Comparison of ENCODE assay signal across 8 cellular contexts in the genomic region with DNA sequence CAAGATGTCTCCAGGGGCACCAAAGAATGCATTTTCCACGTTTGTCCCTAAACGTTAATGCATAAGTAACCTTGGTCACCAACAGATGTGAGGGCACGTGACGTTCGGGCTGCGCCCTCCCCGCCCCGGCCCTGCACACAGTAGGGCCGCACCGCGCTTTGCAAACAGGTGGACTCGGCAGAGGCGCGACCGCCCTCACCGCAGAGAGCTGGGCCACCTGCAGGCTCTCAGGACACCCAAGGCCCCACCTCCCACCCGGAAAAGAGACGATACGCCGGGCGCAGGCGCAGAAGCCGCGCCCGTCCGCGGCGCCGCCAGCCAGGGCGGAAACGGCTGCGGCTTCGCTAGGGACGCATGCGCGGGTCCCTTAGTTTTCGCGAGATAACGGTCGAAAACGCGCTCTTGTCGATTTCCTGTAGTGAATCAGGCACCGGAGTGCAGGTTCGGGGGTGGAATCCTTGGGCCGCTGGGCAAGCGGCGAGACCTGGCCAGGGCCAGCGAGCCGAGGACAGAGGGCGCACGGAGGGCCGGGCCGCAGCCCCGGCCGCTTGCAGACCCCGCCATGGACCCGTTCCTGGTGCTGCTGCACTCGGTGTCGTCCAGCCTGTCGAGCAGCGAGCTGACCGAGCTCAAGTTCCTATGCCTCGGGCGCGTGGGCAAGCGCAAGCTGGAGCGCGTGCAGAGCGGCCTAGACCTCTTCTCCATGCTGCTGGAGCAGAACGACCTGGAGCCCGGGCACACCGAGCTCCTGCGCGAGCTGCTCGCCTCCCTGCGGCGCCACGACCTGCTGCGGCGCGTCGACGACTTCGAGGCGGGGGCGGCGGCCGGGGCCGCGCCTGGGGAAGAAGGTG. TPM values are rescaled to one million over a fixed set of nuclear protein-coding genes. Genes with fewer than 3 reads are reported as not detected.
DNase-seq lines count a peak whose midpoint lies in the region; ATAC-seq and TF ChIP-seq lines count a peak whose summit lies in the region.

A gene with protein sequence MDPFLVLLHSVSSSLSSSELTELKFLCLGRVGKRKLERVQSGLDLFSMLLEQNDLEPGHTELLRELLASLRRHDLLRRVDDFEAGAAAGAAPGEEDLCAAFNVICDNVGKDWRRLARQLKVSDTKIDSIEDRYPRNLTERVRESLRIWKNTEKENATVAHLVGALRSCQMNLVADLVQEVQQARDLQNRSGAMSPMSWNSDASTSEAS (plus strand): TSS at position 399 of the 851 bp plus-strand sequence. CDS start 164 bp downstream, at position 563.

- no peaks in the 10 kb centered on the region for H3K27me3 ChIP-seq in AG04450 (ENCODE audit: control insufficient read depth, insufficient read depth, low read length)

- DNase-seq in AG04450 (ENCODE audit: low read depth, low spot score): peak; percentile 77
- peak; percentile 71 for DNase-seq in NCI-H446 treated with DMSO at 0.1 percent for 48 hours (lab: John Stamatoyannopoulos, UW)
- peak; percentile 86 for DNase-seq in activated CD4-positive, alpha-beta T cell treated with anti-CD3 and anti-CD28 coated beads for 1 hour
- DNase-seq in cerebellum (ENCODE audit: low spot score): peak; percentile 93
- DNase-seq in kidney glomerular epithelial cell (lab: John Stamatoyannopoulos, UW): peak; percentile 84
- peak; percentile 82 to 86 for DNase-seq in stimulated activated CD4-positive, alpha-beta T cell treated with anti-CD3 and anti-CD28 coated beads, Interleukin-15, amount 100 ng/mL, for 48 hours (ENCODE audit: low read depth in 2 of 2)

- CTCF ChIA-PET in AG04450 (lab: Charles Lee): no interaction called here

- H3K4me3 ChIP-seq in AG04450 (ENCODE audit: low read depth, low read length): peak within 1 kb of the TSS; percentile 95

- TF ChIP-seq CTCF in AG04450 (IDR thresholded peaks at IDR 0.05; ENCODE audit: low read depth, low read length): no peak

- ATAC-seq in GM18873 (IDR thresholded peaks at IDR 0.05; ENCODE audit: low FRiP score, unreplicated experiment): peak; percentile 55
- peak; percentile 59 for ATAC-seq in HG03159 (IDR thresholded peaks at IDR 0.05; ENCODE audit: unreplicated experiment)

- peak within 1 kb of the TSS; percentile 91 for H3K27ac ChIP-seq in AG04450 (ENCODE audit: low read depth, low read length)

- POLR2A ChIA-PET in AG04450 (lab: Yijun Ruan, JAX): interaction anchor here (0.6 to 1.0 kb wide), 3 partner anchors 68 to 285 kb away, joined by 3 to 5 read pairs (median 5); partner anchors contain the start of gene PPFIA1

- H3K9me3 ChIP-seq in AG04450 (ENCODE audit: control insufficient read depth, insufficient read depth, low read length): no peaks in the 10 kb centered on the region

RNA-seq across cellular contexts. Expression of the gene that starts here (rescaled TPM):
- 29.3 and 35.8 TPM in 2 replicates for polyA plus RNA-seq in AG04450 (2011; rRNA removed)
- polyA minus RNA-seq in AG04450 (2011; rRNA and poly(A)+ RNA removed): 31.5 and 40.2 TPM in 2 replicates
- 11.2 TPM for total RNA-seq in cerebellum

Comparison
In these comparisons a context has a peak if more than half of its experiments do, and no peak if none do; other contexts are left out.
1. Peak in every context shown above with its lines: DNase-seq, ATAC-seq, H3K4me3 ChIP-seq and H3K27ac ChIP-seq.